ENCODE assay signal across 1 cellular context in the genomic region with DNA sequence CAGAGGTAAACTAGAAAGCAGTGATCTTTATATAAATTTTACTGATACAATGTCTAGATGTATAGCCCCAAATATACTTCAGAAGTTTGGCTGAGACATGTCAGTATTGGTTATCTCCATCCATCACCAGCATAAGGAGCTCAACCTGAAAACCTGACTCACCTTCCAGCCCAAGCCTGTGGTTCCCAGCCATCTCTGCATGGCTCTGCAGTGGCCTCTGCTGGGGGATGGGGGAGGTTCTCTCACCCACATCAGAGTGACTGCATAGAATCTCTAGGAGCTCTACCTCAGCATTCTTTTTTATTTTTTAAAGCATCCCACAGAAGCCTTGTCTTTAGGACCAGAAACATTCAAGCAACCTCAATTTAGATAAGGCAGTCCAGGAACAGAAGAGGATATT.
TF ChIP-seq lines count a peak whose summit lies in the region.

No MANE protein-coding gene starts in this region.

TF ChIP-seq in GM23338, 12 proteins besides CTCF, POLR2A, EP300 and RAD21 (continued from another document):
- TF ChIP-seq, protein P1, sequence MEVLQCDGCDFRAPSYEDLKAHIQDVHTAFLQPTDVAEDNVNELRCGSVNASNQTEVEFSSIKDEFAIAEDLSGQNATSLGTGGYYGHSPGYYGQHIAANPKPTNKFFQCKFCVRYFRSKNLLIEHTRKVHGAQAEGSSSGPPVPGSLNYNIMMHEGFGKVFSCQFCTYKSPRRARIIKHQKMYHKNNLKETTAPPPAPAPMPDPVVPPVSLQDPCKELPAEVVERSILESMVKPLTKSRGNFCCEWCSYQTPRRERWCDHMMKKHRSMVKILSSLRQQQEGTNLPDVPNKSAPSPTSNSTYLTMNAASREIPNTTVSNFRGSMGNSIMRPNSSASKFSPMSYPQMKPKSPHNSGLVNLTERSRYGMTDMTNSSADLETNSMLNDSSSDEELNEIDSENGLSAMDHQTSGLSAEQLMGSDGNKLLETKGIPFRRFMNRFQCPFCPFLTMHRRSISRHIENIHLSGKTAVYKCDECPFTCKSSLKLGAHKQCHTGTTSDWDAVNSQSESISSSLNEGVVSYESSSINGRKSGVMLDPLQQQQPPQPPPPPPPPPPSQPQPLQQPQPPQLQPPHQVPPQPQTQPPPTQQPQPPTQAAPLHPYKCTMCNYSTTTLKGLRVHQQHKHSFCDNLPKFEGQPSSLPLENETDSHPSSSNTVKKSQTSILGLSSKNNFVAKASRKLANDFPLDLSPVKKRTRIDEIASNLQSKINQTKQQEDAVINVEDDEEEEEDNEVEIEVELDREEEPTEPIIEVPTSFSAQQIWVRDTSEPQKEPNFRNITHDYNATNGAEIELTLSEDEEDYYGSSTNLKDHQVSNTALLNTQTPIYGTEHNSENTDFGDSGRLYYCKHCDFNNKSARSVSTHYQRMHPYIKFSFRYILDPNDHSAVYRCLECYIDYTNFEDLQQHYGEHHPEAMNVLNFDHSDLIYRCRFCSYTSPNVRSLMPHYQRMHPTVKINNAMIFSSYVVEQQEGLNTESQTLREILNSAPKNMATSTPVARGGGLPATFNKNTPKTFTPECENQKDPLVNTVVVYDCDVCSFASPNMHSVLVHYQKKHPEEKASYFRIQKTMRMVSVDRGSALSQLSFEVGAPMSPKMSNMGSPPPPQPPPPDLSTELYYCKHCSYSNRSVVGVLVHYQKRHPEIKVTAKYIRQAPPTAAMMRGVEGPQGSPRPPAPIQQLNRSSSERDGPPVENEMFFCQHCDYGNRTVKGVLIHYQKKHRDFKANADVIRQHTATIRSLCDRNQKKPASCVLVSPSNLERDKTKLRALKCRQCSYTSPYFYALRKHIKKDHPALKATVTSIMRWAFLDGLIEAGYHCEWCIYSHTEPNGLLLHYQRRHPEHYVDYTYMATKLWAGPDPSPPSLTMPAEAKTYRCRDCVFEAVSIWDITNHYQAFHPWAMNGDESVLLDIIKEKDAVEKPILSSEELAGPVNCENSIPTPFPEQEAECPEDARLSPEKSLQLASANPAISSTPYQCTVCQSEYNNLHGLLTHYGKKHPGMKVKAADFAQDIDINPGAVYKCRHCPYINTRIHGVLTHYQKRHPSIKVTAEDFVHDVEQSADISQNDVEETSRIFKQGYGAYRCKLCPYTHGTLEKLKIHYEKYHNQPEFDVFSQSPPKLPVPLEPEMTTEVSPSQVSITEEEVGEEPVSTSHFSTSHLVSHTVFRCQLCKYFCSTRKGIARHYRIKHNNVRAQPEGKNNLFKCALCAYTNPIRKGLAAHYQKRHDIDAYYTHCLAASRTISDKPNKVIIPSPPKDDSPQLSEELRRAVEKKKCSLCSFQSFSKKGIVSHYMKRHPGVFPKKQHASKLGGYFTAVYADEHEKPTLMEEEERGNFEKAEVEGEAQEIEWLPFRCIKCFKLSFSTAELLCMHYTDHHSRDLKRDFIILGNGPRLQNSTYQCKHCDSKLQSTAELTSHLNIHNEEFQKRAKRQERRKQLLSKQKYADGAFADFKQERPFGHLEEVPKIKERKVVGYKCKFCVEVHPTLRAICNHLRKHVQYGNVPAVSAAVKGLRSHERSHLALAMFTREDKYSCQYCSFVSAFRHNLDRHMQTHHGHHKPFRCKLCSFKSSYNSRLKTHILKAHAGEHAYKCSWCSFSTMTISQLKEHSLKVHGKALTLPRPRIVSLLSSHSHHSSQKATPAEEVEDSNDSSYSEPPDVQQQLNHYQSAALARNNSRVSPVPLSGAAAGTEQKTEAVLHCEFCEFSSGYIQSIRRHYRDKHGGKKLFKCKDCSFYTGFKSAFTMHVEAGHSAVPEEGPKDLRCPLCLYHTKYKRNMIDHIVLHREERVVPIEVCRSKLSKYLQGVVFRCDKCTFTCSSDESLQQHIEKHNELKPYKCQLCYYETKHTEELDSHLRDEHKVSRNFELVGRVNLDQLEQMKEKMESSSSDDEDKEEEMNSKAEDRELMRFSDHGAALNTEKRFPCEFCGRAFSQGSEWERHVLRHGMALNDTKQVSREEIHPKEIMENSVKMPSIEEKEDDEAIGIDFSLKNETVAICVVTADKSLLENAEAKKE (CRISPR knock-in tag; IDR thresholded peaks at IDR 0.05): peak; percentile 31; the same call in 1 of the 2 replicates
- no peak for TF ChIP-seq ETS1 (IDR thresholded peaks at IDR 0.05)
- TF ChIP-seq POLR2AphosphoS5 (IDR thresholded peaks at IDR 0.05; ENCODE audit: low read depth): no peak
